ENCODE assay signal across 10 cellular contexts in the genomic region with DNA sequence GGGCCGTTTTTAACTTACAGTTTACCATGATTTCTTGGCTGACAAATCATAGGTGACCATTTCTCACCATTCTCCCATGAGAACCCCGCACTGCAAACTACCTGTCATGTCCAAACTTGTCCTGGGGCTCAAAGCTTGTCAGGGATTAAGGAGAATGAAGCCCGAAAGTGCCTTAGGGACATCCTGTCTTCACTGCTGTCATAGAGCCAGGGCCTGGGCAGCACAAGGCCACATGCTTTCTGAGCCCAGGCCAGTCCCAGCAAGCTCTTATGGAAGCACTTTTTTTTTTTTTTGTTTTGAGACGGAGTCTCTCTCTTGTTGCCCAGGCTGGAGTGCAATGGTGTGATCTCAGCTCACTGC. TPM values are rescaled to one million over a fixed set of nuclear protein-coding genes. Genes with fewer than 3 reads are reported as not detected.
DNase-seq lines count a peak whose midpoint lies in the region; ATAC-seq lines count a peak whose summit lies in the region.
"Had no signal": no experiment of that assay in that cellular context is flagged by ENCODE, and none has a peak within 500 bp of the region (broad histone marks: within the 10 kb centered on the region; RNA-seq: fewer than 3 reads in every experiment).

No MANE protein-coding gene starts in this region.

- peaks cover 80% of the 10 kb centered on the region for H3K4me1 Mint-ChIP-seq in activated CD4-positive, alpha-beta T cell treated with anti-CD3 and anti-CD28 coated beads, Interleukin-2, amount 10 ng/mL, durations not matched to agents 7 days and 5 days
- peaks cover 83% of the 10 kb centered on the region for H3K4me1 Mint-ChIP-seq in activated CD8-positive, alpha-beta T cell treated with anti-CD3 and anti-CD28 coated beads, Interleukin-2, amount 10 ng/mL, durations not matched to agents 7 days and 5 days (ENCODE audit: low read depth)
- H3K4me1 Mint-ChIP-seq in stimulated activated naive B cell treated with anti-CD40 and anti-IgM and Interleukin-4, amounts not matched to agents 10 μg/mL and 1 μg/mL and 100 μg/mL, for 72 hours = peaks cover 46 to 81% of the 10 kb centered on the region in 2 donors

- no peak for ATAC-seq in activated CD8-positive, alpha-beta T cell treated with anti-CD3 and anti-CD28 coated beads, Interleukin-2, amount 10 ng/mL, durations not matched to agents 7 days and 5 days
- ATAC-seq in left cardiac atrium (peak; percentile 59 to 88), GM18861 (IDR thresholded peaks at IDR 0.05; ENCODE audit: unreplicated experiment) (no peak), GM19455 (IDR thresholded peaks at IDR 0.05; ENCODE audit: unreplicated experiment) (no peak)
- no peak for ATAC-seq in stimulated activated naive B cell treated with anti-CD40 and anti-IgM and Interleukin-4, amounts not matched to agents 10 μg/mL and 1 μg/mL and 100 μg/mL, for 72 hours (replicated peaks)

- DNase-seq in activated CD4-positive, alpha-beta T cell treated with anti-CD3 and anti-CD28 coated beads, Interleukin-2, amount 10 ng/mL, durations not matched to agents 7 days and 5 days = no peak
- no peak for DNase-seq in activated CD4-positive, alpha-beta T cell treated with anti-CD3 and anti-CD28 coated beads, Interleukin-2, amount 50 U/mL, for 48 hours
- no peak for DNase-seq in activated CD8-positive, alpha-beta T cell treated with anti-CD3 and anti-CD28 coated beads, Interleukin-2, amount 10 ng/mL, durations not matched to agents 7 days and 5 days
- DNase-seq in left cardiac atrium = no peak
- DNase-seq in stimulated activated naive B cell treated with anti-CD40 and anti-IgM and Interleukin-4, amounts not matched to agents 10 μg/mL and 1 μg/mL and 100 μg/mL, for 72 hours = no peak
- DNase-seq in T1000 (lab: John Stamatoyannopoulos, UW) = no peak
- DNase-seq: activated T-cell treated with anti-CD3 and anti-CD28 coated beads, Interleukin-2, amount 50 U/mL, for 4 hours had no signal

- H3K27me3 Mint-ChIP-seq in activated CD4-positive, alpha-beta T cell treated with anti-CD3 and anti-CD28 coated beads, Interleukin-2, amount 10 ng/mL, durations not matched to agents 7 days and 5 days = no peaks in the 10 kb centered on the region
- no peaks in the 10 kb centered on the region for H3K27me3 Mint-ChIP-seq in activated CD8-positive, alpha-beta T cell treated with anti-CD3 and anti-CD28 coated beads, Interleukin-2, amount 10 ng/mL, durations not matched to agents 7 days and 5 days (ENCODE audit: low read depth)
- no peaks in the 10 kb centered on the region for H3K27me3 Mint-ChIP-seq in stimulated activated naive B cell treated with anti-CD40 and anti-IgM and Interleukin-4, amounts not matched to agents 10 μg/mL and 1 μg/mL and 100 μg/mL, for 72 hours

- CTCF ChIA-PET in activated CD4-positive, alpha-beta T cell treated with anti-CD3 and anti-CD28 coated beads, Interleukin-2, amount 10 ng/mL, durations not matched to agents 7 days and 5 days (lab: Charles Lee) = interaction anchor here (0.6 to 5.2 kb wide), 6 partner anchors 21 to 432 kb away, joined by 4 to 24 read pairs (median 4); no protein-coding TSS in a partner anchor
- CTCF ChIA-PET in activated CD8-positive, alpha-beta T cell treated with anti-CD3 and anti-CD28 coated beads, Interleukin-2, amount 10 ng/mL, durations not matched to agents 7 days and 5 days (lab: Charles Lee) = interaction anchor here (0.6 to 4.7 kb wide), 3 partner anchors 33 to 78 kb away, joined by 3 to 32 read pairs (median 3); no protein-coding TSS in a partner anchor

- H3K27ac Mint-ChIP-seq in activated CD4-positive, alpha-beta T cell treated with anti-CD3 and anti-CD28 coated beads, Interleukin-2, amount 10 ng/mL, durations not matched to agents 7 days and 5 days = peak overlapping the region; percentile 52
- H3K27ac Mint-ChIP-seq in activated CD8-positive, alpha-beta T cell treated with anti-CD3 and anti-CD28 coated beads, Interleukin-2, amount 10 ng/mL, durations not matched to agents 7 days and 5 days = peak overlapping the region; percentile 71
- peak overlapping the region; percentile 69 for H3K27ac Mint-ChIP-seq in stimulated activated naive B cell treated with anti-CD40 and anti-IgM and Interleukin-4, amounts not matched to agents 10 μg/mL and 1 μg/mL and 100 μg/mL, for 72 hours

- intact Hi-C loops in left cardiac atrium (cut with DNase I) = no loop called here

- peak overlapping the region; percentile 60 for H3K4me3 Mint-ChIP-seq in activated CD4-positive, alpha-beta T cell treated with anti-CD3 and anti-CD28 coated beads, Interleukin-2, amount 10 ng/mL, durations not matched to agents 7 days and 5 days
- H3K4me3 Mint-ChIP-seq in activated CD8-positive, alpha-beta T cell treated with anti-CD3 and anti-CD28 coated beads, Interleukin-2, amount 10 ng/mL, durations not matched to agents 7 days and 5 days = peak overlapping the region; percentile 63
- no peak overlapping the region for H3K4me3 Mint-ChIP-seq in stimulated activated naive B cell treated with anti-CD40 and anti-IgM and Interleukin-4, amounts not matched to agents 10 μg/mL and 1 μg/mL and 100 μg/mL, for 72 hours

- no peaks in the 10 kb centered on the region for H3K9me3 Mint-ChIP-seq in activated CD4-positive, alpha-beta T cell treated with anti-CD3 and anti-CD28 coated beads, Interleukin-2, amount 10 ng/mL, durations not matched to agents 7 days and 5 days
- no peaks in the 10 kb centered on the region for H3K9me3 Mint-ChIP-seq in activated CD8-positive, alpha-beta T cell treated with anti-CD3 and anti-CD28 coated beads, Interleukin-2, amount 10 ng/mL, durations not matched to agents 7 days and 5 days (ENCODE audit: insufficient read depth)
- H3K9me3 Mint-ChIP-seq in stimulated activated naive B cell treated with anti-CD40 and anti-IgM and Interleukin-4, amounts not matched to agents 10 μg/mL and 1 μg/mL and 100 μg/mL, for 72 hours = no peaks in the 10 kb centered on the region
- H3K9me3 Mint-ChIP-seq: activated T-cell treated with anti-CD3 and anti-CD28 coated beads, Interleukin-2, amount 50 U/mL, for 4 hours had no signal

- POLR2A ChIA-PET in activated CD4-positive, alpha-beta T cell treated with anti-CD3 and anti-CD28 coated beads, Interleukin-2, amount 10 ng/mL, durations not matched to agents 7 days and 5 days (lab: Charles Lee) = interaction anchor here (0.5 to 1.4 kb wide), 3 partner anchors 22 to 60 kb away, joined by 3 to 7 read pairs (median 3); no protein-coding TSS in a partner anchor
- POLR2A ChIA-PET in activated CD8-positive, alpha-beta T cell treated with anti-CD3 and anti-CD28 coated beads, Interleukin-2, amount 10 ng/mL, durations not matched to agents 7 days and 5 days (lab: Charles Lee) = interaction anchor here (1.3 to 3.8 kb wide), 5 partner anchors 32 to 63 kb away, joined by 3 to 27 read pairs (median 8); a partner anchor contains a TSS

- peaks cover 73% of the 10 kb centered on the region for H3K36me3 Mint-ChIP-seq in activated CD4-positive, alpha-beta T cell treated with anti-CD3 and anti-CD28 coated beads, Interleukin-2, amount 10 ng/mL, durations not matched to agents 7 days and 5 days (ENCODE audit: low read depth)
- H3K36me3 Mint-ChIP-seq in activated CD8-positive, alpha-beta T cell treated with anti-CD3 and anti-CD28 coated beads, Interleukin-2, amount 10 ng/mL, durations not matched to agents 7 days and 5 days (ENCODE audit: low read depth) = peaks cover 67% of the 10 kb centered on the region
- H3K36me3 Mint-ChIP-seq in stimulated activated naive B cell treated with anti-CD40 and anti-IgM and Interleukin-4, amounts not matched to agents 10 μg/mL and 1 μg/mL and 100 μg/mL, for 72 hours = peaks cover 37 to 50% of the 10 kb centered on the region in 2 donors

RNA-seq across cellular contexts. Expression of a gene that starts 33.9 kb away (rescaled TPM):
- total RNA-seq in activated CD4-positive, alpha-beta T cell treated with anti-CD3 and anti-CD28 coated beads, Interleukin-2, amount 10 ng/mL, durations not matched to agents 7 days and 5 days = 100 to 1,000 TPM; 134 TPM
- 10 to 100 TPM; 99.6 to 99.9 TPM for total RNA-seq in activated CD8-positive, alpha-beta T cell treated with anti-CD3 and anti-CD28 coated beads, Interleukin-2, amount 10 ng/mL, durations not matched to agents 7 days and 5 days
- total RNA-seq in left cardiac atrium = 10 to 100 TPM; 33.5 to 36.5 TPM

RNA-seq across cellular contexts. Expression of a gene that starts 54.9 kb away (rescaled TPM):
- not detected for total RNA-seq in activated CD4-positive, alpha-beta T cell treated with anti-CD3 and anti-CD28 coated beads, Interleukin-2, amount 10 ng/mL, durations not matched to agents 7 days and 5 days
- under 1 TPM; 0.05 to 0.16 TPM for total RNA-seq in activated CD8-positive, alpha-beta T cell treated with anti-CD3 and anti-CD28 coated beads, Interleukin-2, amount 10 ng/mL, durations not matched to agents 7 days and 5 days
- 1 to 10 TPM; 3.9 to 5.5 TPM for total RNA-seq in left cardiac atrium

RNA-seq across cellular contexts. Expression of a gene that starts 55.1 kb away (rescaled TPM):
- 100 to 1,000 TPM; 414 to 457 TPM for total RNA-seq in activated CD4-positive, alpha-beta T cell treated with anti-CD3 and anti-CD28 coated beads, Interleukin-2, amount 10 ng/mL, durations not matched to agents 7 days and 5 days
- total RNA-seq in activated CD8-positive, alpha-beta T cell treated with anti-CD3 and anti-CD28 coated beads, Interleukin-2, amount 10 ng/mL, durations not matched to agents 7 days and 5 days = 100 to 1,000 TPM; 435 to 453 TPM
- 1 to 10 TPM; 3.1 to 3.5 TPM for total RNA-seq in left cardiac atrium
- total RNA-seq: M059J had no signal

Comparison
In these comparisons a context has a peak if more than half of its experiments do, and no peak if none do; other contexts are left out.
1. H3K4me3 Mint-ChIP-seq: peak in activated CD4-positive, alpha-beta T cell treated with anti-CD3 and anti-CD28 coated beads, Interleukin-2, amount 10 ng/mL, durations not matched to agents 7 days and 5 days (single experiment) and activated CD8-positive, alpha-beta T cell treated with anti-CD3 and anti-CD28 coated beads, Interleukin-2, amount 10 ng/mL, durations not matched to agents 7 days and 5 days (single experiment); none in stimulated activated naive B cell treated with anti-CD40 and anti-IgM and Interleukin-4, amounts not matched to agents 10 μg/mL and 1 μg/mL and 100 μg/mL, for 72 hours (0 of 2).
2. ATAC-seq: peak in left cardiac atrium (2 of 2); none in activated CD8-positive, alpha-beta T cell treated with anti-CD3 and anti-CD28 coated beads, Interleukin-2, amount 10 ng/mL, durations not matched to agents 7 days and 5 days (single experiment), stimulated activated naive B cell treated with anti-CD40 and anti-IgM and Interleukin-4, amounts not matched to agents 10 μg/mL and 1 μg/mL and 100 μg/mL, for 72 hours (0 of 2), GM18861 (single experiment) and GM19455 (single experiment).
3. RNA of a gene that starts 54.9 kb away (total RNA-seq): 3.9 to 5.5 TPM in left cardiac atrium; 0.05 to 0.16 TPM in activated CD8-positive, alpha-beta T cell treated with anti-CD3 and anti-CD28 coated beads, Interleukin-2, amount 10 ng/mL, durations not matched to agents 7 days and 5 days and not detected in activated CD4-positive, alpha-beta T cell treated with anti-CD3 and anti-CD28 coated beads, Interleukin-2, amount 10 ng/mL, durations not matched to agents 7 days and 5 days; every median in the first group is over 4 times any median in the second.
4. RNA of a gene that starts 55.1 kb away (total RNA-seq): 414 to 457 TPM in activated CD4-positive, alpha-beta T cell treated with anti-CD3 and anti-CD28 coated beads, Interleukin-2, amount 10 ng/mL, durations not matched to agents 7 days and 5 days and 435 to 453 TPM in activated CD8-positive, alpha-beta T cell treated with anti-CD3 and anti-CD28 coated beads, Interleukin-2, amount 10 ng/mL, durations not matched to agents 7 days and 5 days; 3.1 to 3.5 TPM in left cardiac atrium; every median in the first group is over 10 times any median in the second.
5. Peak in every context shown above with its lines, with median percentiles within 50 percentile points of each other: H3K27ac Mint-ChIP-seq.